ENCODE assay signal across 8 cellular contexts in the genomic region with DNA sequence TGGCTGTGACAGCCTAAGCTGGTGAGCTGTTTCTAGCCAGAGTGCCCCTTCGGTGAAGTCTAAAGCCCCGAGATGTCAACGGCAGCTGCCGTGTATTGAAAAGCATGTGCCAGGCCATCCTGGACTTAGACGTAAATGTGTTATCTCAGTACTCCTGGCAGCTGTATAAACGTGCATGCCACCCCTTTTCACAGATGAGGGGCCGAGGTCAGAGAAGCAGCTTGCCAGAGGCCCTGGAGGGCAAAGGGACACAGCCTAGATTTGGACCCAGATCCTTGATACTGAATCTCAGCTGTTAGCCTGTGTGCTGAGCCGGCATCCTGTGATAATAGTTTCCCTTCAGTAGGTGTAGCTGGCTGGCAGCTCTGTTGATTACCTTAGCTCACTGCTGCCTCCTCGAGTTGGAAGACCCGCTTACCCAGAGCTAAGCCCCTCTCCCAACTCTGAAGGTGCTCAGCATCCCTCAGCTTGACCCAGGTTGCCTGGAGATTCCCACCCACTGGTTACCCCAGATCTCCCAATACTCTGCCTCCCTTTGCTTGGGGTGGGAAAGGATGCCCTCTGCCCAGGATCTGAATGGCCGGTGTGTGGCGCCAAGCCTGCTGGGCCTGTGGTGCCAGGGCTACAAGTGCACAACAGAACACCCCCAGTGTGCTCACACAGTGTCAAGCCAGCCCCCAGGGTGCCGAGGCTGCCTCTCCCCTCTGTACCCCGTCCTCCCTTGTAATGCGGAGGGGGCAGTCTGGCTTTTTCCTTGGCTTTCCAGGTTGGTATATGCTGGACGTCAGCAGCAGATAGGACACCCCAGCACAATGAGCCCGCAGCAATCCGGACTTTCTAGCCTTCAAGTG. TPM values are rescaled to one million over a fixed set of nuclear protein-coding genes. Genes with fewer than 3 reads are reported as not detected.
DNase-seq lines count a peak whose midpoint lies in the region; ATAC-seq and TF ChIP-seq lines count a peak whose summit lies in the region.

No MANE protein-coding gene starts in this region.

- no peaks in the 10 kb centered on the region for H3K9me3 ChIP-seq in esophagus squamous epithelium
- peaks cover 0 to 3% of the 10 kb centered on the region in 2 donors for H3K9me3 ChIP-seq in neuronal stem cell (replicated peaks in 1 of 2; ENCODE audit: control insufficient read depth in 2 of 2, insufficient read depth in 1 of 2, low read depth in 1 of 2, low read length in 2 of 2)

- no peak for TF ChIP-seq POLR2A in NB4 (IDR thresholded peaks at IDR 0.05; ENCODE audit: extremely low read depth, insufficient read length)
- TF ChIP-seq POLR2A in esophagus squamous epithelium (IDR thresholded peaks at IDR 0.05) = no peak

- no peaks in the 10 kb centered on the region for H3K27me3 Mint-ChIP-seq in activated CD8-positive, alpha-beta memory T cell treated with anti-CD3 and anti-CD28 coated beads, Interleukin-2, amount 10 ng/mL, durations not matched to agents 7 days and 5 days

- peak overlapping the region; percentile 87 for H3K9ac ChIP-seq in neuronal stem cell (ENCODE audit: low read depth, low read length, poor library complexity)

- peak overlapping the region; percentile 76 for H3K4me3 Mint-ChIP-seq in activated CD8-positive, alpha-beta memory T cell treated with anti-CD3 and anti-CD28 coated beads, Interleukin-2, amount 10 ng/mL, durations not matched to agents 7 days and 5 days

- H4K8ac ChIP-seq in neuronal stem cell (ENCODE audit: low read depth, low read length) = no peak overlapping the region

- H3K27ac ChIP-seq in esophagus squamous epithelium (peak overlapping the region; percentile 99 to 100 (median 99)), neuronal stem cell (replicated peaks; ENCODE audit: low read length) (no peak overlapping the region)

- no peak overlapping the region for H2BK5ac ChIP-seq in neuronal stem cell (ENCODE audit: low read length)

- H2AK5ac ChIP-seq in neuronal stem cell (ENCODE audit: low read depth, low read length) = peak overlapping the region; percentile 91

- H3K14ac ChIP-seq in neuronal stem cell (ENCODE audit: low read length) = peak overlapping the region; percentile 59

- no peaks in the 10 kb centered on the region for H3K36me3 Mint-ChIP-seq in activated CD8-positive, alpha-beta memory T cell treated with anti-CD3 and anti-CD28 coated beads, Interleukin-2, amount 10 ng/mL, durations not matched to agents 7 days and 5 days

- intact Hi-C loops in esophagus squamous epithelium (cut with DNase I) = no loop called here

- H3K27ac Mint-ChIP-seq in activated CD8-positive, alpha-beta memory T cell treated with anti-CD3 and anti-CD28 coated beads, Interleukin-2, amount 10 ng/mL, durations not matched to agents 7 days and 5 days = peak overlapping the region; percentile 90

- H2BK15ac ChIP-seq in neuronal stem cell (ENCODE audit: low read length) = peak overlapping the region; percentile 96

- H2BK12ac ChIP-seq in neuronal stem cell (ENCODE audit: low read length) = peak overlapping the region; percentile 14

- peak; percentile 11 for TF ChIP-seq CTCF in NB4 (IDR thresholded peaks at IDR 0.05; ENCODE audit: low read depth, low read length)
- TF ChIP-seq CTCF in esophagus squamous epithelium (IDR thresholded peaks at IDR 0.05) = peak in 3 of 6 experiments; percentile 13 to 31 (median 24)

- H3K36me3 ChIP-seq in esophagus squamous epithelium (no peaks in the 10 kb centered on the region), neuronal stem cell (replicated peaks in 1 of 2; ENCODE audit: control insufficient read depth in 2 of 2, insufficient read depth in 2 of 2, low read length in 2 of 2) (no peaks in the 10 kb centered on the region)

- ATAC-seq in activated CD8-positive, alpha-beta memory T cell treated with anti-CD3 and anti-CD28 coated beads, Interleukin-2, amount 10 ng/mL, durations not matched to agents 7 days and 5 days = peak; percentile 17
- ATAC-seq in HG03196 (IDR thresholded peaks at IDR 0.05; ENCODE audit: unreplicated experiment) (no peak), GM21619 (IDR thresholded peaks at IDR 0.05; ENCODE audit: unreplicated experiment) (no peak)

- peak overlapping the region; percentile 94 for H2AFZ ChIP-seq in neuronal stem cell (ENCODE audit: low read length)

- DNase-seq in NCI-H1436 (lab: John Stamatoyannopoulos, UW) = peak; percentile 14
- DNase-seq in NCI-H1436 treated with DMSO at 0.1 percent for 48 hours (lab: John Stamatoyannopoulos, UW) = no peak
- DNase-seq in NB4 (ENCODE audit: low read depth) = peak; percentile 48
- DNase-seq in activated CD8-positive, alpha-beta memory T cell treated with anti-CD3 and anti-CD28 coated beads, Interleukin-2, amount 10 ng/mL, durations not matched to agents 7 days and 5 days = peak; percentile 75
- DNase-seq in esophagus squamous epithelium (lab: John Stamatoyannopoulos, UW) = no peak
- no peak for DNase-seq in neuronal stem cell (ENCODE audit: low spot score)

- H3K4me1 ChIP-seq in esophagus squamous epithelium (peaks cover 41 to 93% (median 42%) of the 10 kb centered on the region in 3 donors), neuronal stem cell (ENCODE audit: control insufficient read depth in 2 of 2, insufficient read depth in 1 of 2, low read depth in 1 of 2, low read length in 2 of 2) (peaks cover 5 to 6% of the 10 kb centered on the region in 2 donors)

- no peaks in the 10 kb centered on the region for H3K9me3 Mint-ChIP-seq in activated CD8-positive, alpha-beta memory T cell treated with anti-CD3 and anti-CD28 coated beads, Interleukin-2, amount 10 ng/mL, durations not matched to agents 7 days and 5 days (ENCODE audit: low read depth)

- peak overlapping the region; percentile 77 for H3K4me3 ChIP-seq in NB4 (ENCODE audit: low read depth, low read length)
- H3K4me3 ChIP-seq in esophagus squamous epithelium = peak overlapping the region; percentile 45 to 84 (median 66)
- peak overlapping the region; percentile 89 to 94 for H3K4me3 ChIP-seq in neuronal stem cell (ENCODE audit: low read length in 2 of 2)

- CTCF ChIA-PET in activated CD8-positive, alpha-beta memory T cell treated with anti-CD3 and anti-CD28 coated beads, Interleukin-2, amount 10 ng/mL, durations not matched to agents 7 days and 5 days (lab: Charles Lee) = interaction anchor here (0.7 to 6.3 kb wide), 18 partner anchors 8 to 316 kb away, joined by 3 to 68 read pairs (median 4); no protein-coding TSS in a partner anchor

- no peak overlapping the region for H4K91ac ChIP-seq in neuronal stem cell (ENCODE audit: low read depth, low read length, poor library complexity)

- no peak overlapping the region for H2BK120ac ChIP-seq in neuronal stem cell (ENCODE audit: low read depth, low read length)

- H3K4me2 ChIP-seq in neuronal stem cell (ENCODE audit: insufficient read depth, low read length, poor library complexity, severe bottlenecking) = peak overlapping the region; percentile 80

- H3K23ac ChIP-seq in neuronal stem cell (ENCODE audit: low read depth, low read length, poor library complexity) = peak overlapping the region; percentile 68

- H3K18ac ChIP-seq in neuronal stem cell (ENCODE audit: low read length) = peak overlapping the region; percentile 87

- peaks cover 13% of the 10 kb centered on the region for H3K4me1 Mint-ChIP-seq in activated CD8-positive, alpha-beta memory T cell treated with anti-CD3 and anti-CD28 coated beads, Interleukin-2, amount 10 ng/mL, durations not matched to agents 7 days and 5 days

- 30 to 58% methylated on average over 7 of the region's 18 CpGs for WGBS in esophagus squamous epithelium, 2 donors
- no CpG with 5 or more reads among the region's 18 CpGs for WGBS in neuronal stem cell (ENCODE audit: extremely low coverage in 2 of 2, insufficient read length in 2 of 2, insufficient replicate concordance in 1 of 2), 2 donors

- H3K79me1 ChIP-seq in neuronal stem cell (ENCODE audit: low read depth, low read length) = peaks cover 2% of the 10 kb centered on the region

- H3K27me3 ChIP-seq in esophagus squamous epithelium (no peaks in the 10 kb centered on the region), neuronal stem cell (ENCODE audit: control insufficient read depth in 3 of 3, insufficient read depth in 3 of 3, low read depth in 1 of 3, low read length in 3 of 3) (peaks cover 0 to 27% (median 14%) of the 10 kb centered on the region in 3 experiments)

- no peak overlapping the region for H3K4ac ChIP-seq in neuronal stem cell (ENCODE audit: low read length)

RNA-seq across cellular contexts. Expression of a gene that starts 59.8 kb away (rescaled TPM):
- total RNA-seq in activated CD8-positive, alpha-beta memory T cell treated with anti-CD3 and anti-CD28 coated beads, Interleukin-2, amount 10 ng/mL, durations not matched to agents 7 days and 5 days = not detected
- total RNA-seq in esophagus squamous epithelium = 10 to 100 TPM; 10.6 to 27.0 (median 16.1) TPM
- 8.6 TPM for polyA plus RNA-seq in neuronal stem cell (2013, experiment 1 of 2)
- polyA plus RNA-seq in neuronal stem cell (2013, experiment 2 of 2) = 8.5 TPM

Comparison
In these comparisons a context has a peak if more than half of its experiments do, and no peak if none do; other contexts are left out.
1. DNase-seq: peak in NCI-H1436 (single experiment), NB4 (single experiment) and activated CD8-positive, alpha-beta memory T cell treated with anti-CD3 and anti-CD28 coated beads, Interleukin-2, amount 10 ng/mL, durations not matched to agents 7 days and 5 days (single experiment); none in NCI-H1436 treated with DMSO at 0.1 percent for 48 hours (single experiment), esophagus squamous epithelium (single experiment) and neuronal stem cell (single experiment).
2. RNA of a gene that starts 59.8 kb away (total RNA-seq): 10.6 to 27.0 TPM in esophagus squamous epithelium; not detected in activated CD8-positive, alpha-beta memory T cell treated with anti-CD3 and anti-CD28 coated beads, Interleukin-2, amount 10 ng/mL, durations not matched to agents 7 days and 5 days; every median in the first group is over 10 times any median in the second.
3. Peak in every context shown above with its lines, with median percentiles within 50 percentile points of each other: H3K4me3 ChIP-seq.